18 cellular contexts compared by ENCODE assay signal in the genomic region with DNA sequence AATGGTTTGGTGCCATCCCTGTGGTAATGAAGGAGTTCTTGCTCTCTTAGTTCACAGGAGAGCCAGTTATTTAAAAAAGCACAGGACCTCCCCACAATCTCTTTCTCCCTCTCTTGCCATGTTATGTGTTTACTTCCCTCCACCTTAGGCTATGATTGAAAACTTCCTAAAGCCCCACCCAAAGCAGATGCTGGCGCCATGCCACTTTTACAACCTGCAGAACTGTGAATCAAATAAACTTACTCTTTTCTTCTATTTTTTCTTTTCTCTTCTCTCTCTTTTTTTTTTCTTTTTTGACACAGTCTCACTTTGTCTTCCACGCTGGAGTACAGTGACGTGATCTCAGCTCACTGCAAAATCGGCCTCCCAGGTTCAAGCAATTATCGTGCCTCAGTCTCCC.
DNase-seq lines count a peak whose midpoint lies in the region; ATAC-seq and TF ChIP-seq lines count a peak whose summit lies in the region.
"Had no signal": no experiment of that assay in that cellular context is flagged by ENCODE, and none has a peak within 500 bp of the region (broad histone marks: within the 10 kb centered on the region; RNA-seq: fewer than 3 reads in every experiment).

No MANE protein-coding gene starts in this region.

- H3K9me3 ChIP-seq in colonic mucosa: no peaks in the 10 kb centered on the region
- H3K9me3 ChIP-seq in mucosa of descending colon: no peaks in the 10 kb centered on the region
- no peaks in the 10 kb centered on the region for H3K9me3 ChIP-seq in transverse colon

- H3K36me3 Mint-ChIP-seq in activated T-cell treated with anti-CD3 and anti-CD28 coated beads, Interleukin-2, amount 50 U/mL, for 72 hours (ENCODE audit: insufficient read depth in 2 of 2): no peaks in the 10 kb centered on the region
- H3K36me3 Mint-ChIP-seq in activated naive CD8-positive, alpha-beta T cell treated with anti-CD3 and anti-CD28 coated beads for 36 hours: no peaks in the 10 kb centered on the region
- H3K36me3 Mint-ChIP-seq in mesothelial cell of epicardium: no peaks in the 10 kb centered on the region

- peaks cover 2 to 5% of the 10 kb centered on the region in 2 donors for H3K9me3 Mint-ChIP-seq in activated T-cell treated with anti-CD3 and anti-CD28 coated beads, Interleukin-2, amount 50 U/mL, for 72 hours
- no peaks in the 10 kb centered on the region for H3K9me3 Mint-ChIP-seq in activated naive CD8-positive, alpha-beta T cell treated with anti-CD3 and anti-CD28 coated beads for 36 hours
- no peaks in the 10 kb centered on the region for H3K9me3 Mint-ChIP-seq in mesothelial cell of epicardium

- TF ChIP-seq POLR2A in transverse colon (IDR thresholded peaks at IDR 0.05): no peak

- DNase-seq in activated T-cell treated with anti-CD3 and anti-CD28 coated beads, Interleukin-2, amount 50 U/mL, for 72 hours: no peak
- DNase-seq in activated T-cell treated with anti-CD3 and anti-CD28 coated beads, Interleukin-2, amount 50 U/mL, for 48 hours: no peak
- DNase-seq in colonic mucosa (peak; percentile 27), mucosa of descending colon (peak; percentile 31 to 67 (median 42)), transverse colon (peak; percentile 29), GM20000 (ENCODE audit: low spot score) (no peak), mesothelial cell of epicardium (ENCODE audit: low spot score in 2 of 2, unreplicated experiment in 2 of 2) (no peak)
- no peak for DNase-seq in activated naive CD8-positive, alpha-beta T cell treated with anti-CD3 and anti-CD28 coated beads for 36 hours
- DNase-seq: 8988T, C1 segment of cervical spinal cord, GDM1, KBM-7, NCI-H1105, NCI-H1694, NCI-H2227 treated with DMSO at 0.1 percent for 48 hours, NCI-H524, SIG-M5 had no signal

- TF ChIP-seq EP300 in transverse colon (IDR thresholded peaks at IDR 0.05; ENCODE audit: low read depth): no peak

- no peak overlapping the region for H3K4me3 Mint-ChIP-seq in activated T-cell treated with anti-CD3 and anti-CD28 coated beads, Interleukin-2, amount 50 U/mL, for 72 hours
- H3K4me3 Mint-ChIP-seq in activated naive CD8-positive, alpha-beta T cell treated with anti-CD3 and anti-CD28 coated beads for 36 hours: no peak overlapping the region
- no peak overlapping the region for H3K4me3 Mint-ChIP-seq in mesothelial cell of epicardium

- 80 to 93% methylated on average over 5 of the region's 5 CpGs for WGBS in transverse colon (ENCODE audit: low coverage in 1 of 2), 2 donors

- in situ Hi-C loops in transverse colon (cut with MboI; ENCODE audit: low pct_ligation_motif_present in 1 of 4, low pct_unique_long_range_greater_than_20kb in 1 of 4, low sequenced_read_pairs in 3 of 4): no loop called here

- ATAC-seq in activated T-cell treated with anti-CD3 and anti-CD28 coated beads, Interleukin-2, amount 50 U/mL, for 72 hours (replicated peaks in 1 of 2): no peak
- ATAC-seq in mucosa of descending colon: no peak
- ATAC-seq: GM12878 had no signal

- H3K27ac Mint-ChIP-seq in activated T-cell treated with anti-CD3 and anti-CD28 coated beads, Interleukin-2, amount 50 U/mL, for 72 hours: peak overlapping the region; percentile 33
- H3K27ac Mint-ChIP-seq in activated naive CD8-positive, alpha-beta T cell treated with anti-CD3 and anti-CD28 coated beads for 36 hours: no peak overlapping the region
- H3K27ac Mint-ChIP-seq in mesothelial cell of epicardium: no peak overlapping the region

- no peaks in the 10 kb centered on the region for H3K27me3 Mint-ChIP-seq in activated T-cell treated with anti-CD3 and anti-CD28 coated beads, Interleukin-2, amount 50 U/mL, for 72 hours (ENCODE audit: low read depth)
- no peaks in the 10 kb centered on the region for H3K27me3 Mint-ChIP-seq in activated naive CD8-positive, alpha-beta T cell treated with anti-CD3 and anti-CD28 coated beads for 36 hours
- no peaks in the 10 kb centered on the region for H3K27me3 Mint-ChIP-seq in mesothelial cell of epicardium (ENCODE audit: low read depth)

- no peak overlapping the region for H3K9ac ChIP-seq in colonic mucosa (ENCODE audit: low read depth in 2 of 2, low read length in 2 of 2)

- no peak overlapping the region for H3K27ac ChIP-seq in colonic mucosa
- no peak overlapping the region for H3K27ac ChIP-seq in transverse colon

- H3K4me1 ChIP-seq in colonic mucosa: no peaks in the 10 kb centered on the region
- no peaks in the 10 kb centered on the region for H3K4me1 ChIP-seq in mucosa of descending colon (ENCODE audit: low read depth)
- no peaks in the 10 kb centered on the region for H3K4me1 ChIP-seq in transverse colon

- no peaks in the 10 kb centered on the region for H3K4me1 Mint-ChIP-seq in activated T-cell treated with anti-CD3 and anti-CD28 coated beads, Interleukin-2, amount 50 U/mL, for 72 hours (ENCODE audit: low read depth)
- no peaks in the 10 kb centered on the region for H3K4me1 Mint-ChIP-seq in activated naive CD8-positive, alpha-beta T cell treated with anti-CD3 and anti-CD28 coated beads for 36 hours
- peaks cover 9% of the 10 kb centered on the region for H3K4me1 Mint-ChIP-seq in mesothelial cell of epicardium

- intact Hi-C loops in colonic mucosa (cut with DNase I) (no loop called here), mucosa of descending colon (cut with DNase I, micrococcal nuclease) (no loop called here), transverse colon (cut with DNase I; ENCODE audit: low total_unique reads) (no loop called here)

- no peak overlapping the region for H3K4me3 ChIP-seq in colonic mucosa
- H3K4me3 ChIP-seq in mucosa of descending colon: no peak overlapping the region
- no peak overlapping the region for H3K4me3 ChIP-seq in transverse colon
- H3K4me3 ChIP-seq: GM12878 had no signal

- TF ChIP-seq CTCF in colonic mucosa (IDR thresholded peaks at IDR 0.05) (no peak), mucosa of descending colon (IDR thresholded peaks at IDR 0.05) (no peak), transverse colon (IDR thresholded peaks at IDR 0.05) (no peak), GM20000 (IDR thresholded peaks at IDR 0.05; ENCODE audit: extremely low read depth, missing control alignments) (no peak), mesothelial cell of epicardium (IDR thresholded peaks at IDR 0.05; ENCODE audit: unreplicated experiment) (no peak)

- no peaks in the 10 kb centered on the region for H3K27me3 ChIP-seq in colonic mucosa
- no peaks in the 10 kb centered on the region for H3K27me3 ChIP-seq in transverse colon

- no peaks in the 10 kb centered on the region for H3K36me3 ChIP-seq in colonic mucosa
- H3K36me3 ChIP-seq in mucosa of descending colon (ENCODE audit: low read depth): no peaks in the 10 kb centered on the region
- H3K36me3 ChIP-seq in transverse colon: no peaks in the 10 kb centered on the region

Comparison
In these comparisons a context has a peak if more than half of its experiments do, and no peak if none do; other contexts are left out.
1. DNase-seq: peak in colonic mucosa (single experiment), mucosa of descending colon (3 of 3) and transverse colon (single experiment); none in activated T-cell treated with anti-CD3 and anti-CD28 coated beads, Interleukin-2, amount 50 U/mL, for 72 hours (0 of 2), activated T-cell treated with anti-CD3 and anti-CD28 coated beads, Interleukin-2, amount 50 U/mL, for 48 hours (0 of 2), GM20000 (single experiment), activated naive CD8-positive, alpha-beta T cell treated with anti-CD3 and anti-CD28 coated beads for 36 hours (single experiment) and mesothelial cell of epicardium (0 of 2).